In the genomic region with DNA sequence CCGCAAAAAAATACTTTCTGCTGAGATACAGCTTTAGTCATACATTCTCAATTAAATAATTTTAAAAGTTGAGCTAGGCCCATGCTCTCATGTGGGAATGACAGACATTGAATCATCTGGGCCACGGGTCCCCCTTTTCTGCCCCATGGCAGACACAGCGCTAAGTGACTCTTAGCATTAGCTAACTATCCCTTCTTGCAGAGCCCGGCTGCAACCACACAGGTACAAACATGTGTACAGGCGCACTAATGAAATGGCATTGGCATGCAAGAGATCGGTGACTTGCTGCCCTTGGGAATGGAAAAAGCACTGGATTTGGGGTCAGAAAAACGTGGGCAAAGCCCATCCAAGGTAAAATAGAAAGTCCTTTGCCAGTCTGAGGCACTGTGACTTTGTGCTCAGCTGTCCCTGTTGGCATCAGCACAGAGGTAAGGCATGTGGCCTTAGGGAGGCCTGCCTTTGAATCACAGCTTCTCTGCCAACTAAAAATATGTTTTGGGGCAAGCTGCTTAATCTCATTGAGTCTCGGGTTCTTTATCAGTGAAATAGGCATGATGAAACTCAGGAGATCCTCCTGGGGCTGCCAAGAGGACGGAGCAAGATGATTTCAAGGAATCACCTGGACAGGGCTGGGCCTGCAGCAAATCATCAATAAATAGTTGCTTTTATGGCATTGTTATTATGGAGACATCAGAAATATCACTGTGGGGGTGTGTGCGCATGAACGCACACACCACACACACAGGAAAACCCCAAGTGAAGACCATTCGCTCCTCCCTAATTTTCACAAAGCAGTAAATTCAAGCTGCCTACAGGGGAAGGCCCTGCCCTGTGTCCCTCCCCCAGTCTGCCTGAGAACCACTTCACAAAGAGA, we compare ENCODE assay signal across 11 cellular contexts. TPM values are rescaled to one million over a fixed set of nuclear protein-coding genes. Genes with fewer than 3 reads are reported as not detected.
DNase-seq lines count a peak whose midpoint lies in the region; ATAC-seq and TF ChIP-seq lines count a peak whose summit lies in the region.
"Had no signal": no experiment of that assay in that cellular context is flagged by ENCODE, and none has a peak within 500 bp of the region (broad histone marks: within the 10 kb centered on the region; RNA-seq: fewer than 3 reads in every experiment).

No MANE protein-coding gene starts in this region.

- ATAC-seq in HG02870 (IDR thresholded peaks at IDR 0.05; ENCODE audit: unreplicated experiment) (peak; percentile 70), HG02571 (IDR thresholded peaks at IDR 0.05; ENCODE audit: unreplicated experiment) (no peak), GM19395 (IDR thresholded peaks at IDR 0.05; ENCODE audit: unreplicated experiment) (no peak)

- peaks cover 33 to 44% of the 10 kb centered on the region in 2 donors for H3K4me1 ChIP-seq in adrenal gland (replicated peaks in 1 of 2)
- peaks cover 3 to 6% of the 10 kb centered on the region in 2 donors for H3K4me1 ChIP-seq in uterus

- H3K27ac ChIP-seq in adrenal gland (peak overlapping the region; percentile 23 to 81 (median 71)), uterus (peak overlapping the region; percentile 4 to 70)

- 42 to 54% (median 46%) methylated on average over 12 of the region's 12 CpGs for WGBS in adrenal gland, 4 donors

- H3K9me3 ChIP-seq in adrenal gland (replicated peaks in 1 of 3) (no peaks in the 10 kb centered on the region), uterus (no peaks in the 10 kb centered on the region)

- H3K36me3 ChIP-seq in adrenal gland (replicated peaks in 1 of 2) (no peaks in the 10 kb centered on the region), uterus (no peaks in the 10 kb centered on the region)

- TF ChIP-seq CTCF in adrenal gland (IDR thresholded peaks at IDR 0.05) (no peak), uterus (IDR thresholded peaks at IDR 0.05) (no peak)

- DNase-seq in stimulated activated CD4-positive, alpha-beta T cell treated with anti-CD3 and anti-CD28 coated beads, Interleukin-4, amount 100 ng/mL, for 24 hours: peak; percentile 1
- no peak for DNase-seq in stimulated activated CD4-positive, alpha-beta T cell treated with anti-CD3 and anti-CD28 coated beads, Interleukin-1b, Interleukin-23, amount 100 ng/mL, for 48 hours
- DNase-seq in adrenal gland: peak; percentile 69 to 90 (median 86)
- DNase-seq in uterus: peak in 1 of 2 donors; percentile 50
- no peak for DNase-seq in HK-2 (ENCODE audit: unreplicated experiment)
- DNase-seq: foreskin fibroblast, NCI-H524, SW 1271 had no signal

- no peaks in the 10 kb centered on the region for H3K27me3 ChIP-seq in adrenal gland
- H3K27me3 ChIP-seq in uterus: no peaks in the 10 kb centered on the region

- no peak overlapping the region for H3K4me3 ChIP-seq in adrenal gland
- H3K4me3 ChIP-seq in uterus: no peak overlapping the region

- TF ChIP-seq POLR2A in adrenal gland (IDR thresholded peaks at IDR 0.05) (peak in 1 of 2 donors; percentile 32), uterus (IDR thresholded peaks at IDR 0.05) (no peak)

- intact Hi-C loops in adrenal gland (cut with DNase I): no loop called here
- intact Hi-C loops in uterus (cut with DNase I; ENCODE audit: low total_unique reads): no loop called here

RNA-seq across cellular contexts. Expression of a gene that starts 54.2 kb away (rescaled TPM):
- total RNA-seq in adrenal gland: 100 to 1,000 TPM in 4 of 8 donors, 10 to 100 TPM in 4; 67.2 to 154 (median 96.4) TPM
- polyA plus RNA-seq in adrenal gland: 100 to 1,000 TPM in 2 of 3 donors, 10 to 100 TPM in 1; 34.8 to 359 (median 247) TPM
- total RNA-seq in uterus: 10 to 100 TPM in 2 of 4 donors, 1 to 10 TPM in 2; 4.0 to 32.3 (median 20.2) TPM

Comparison
In these comparisons a context has a peak if more than half of its experiments do, and no peak if none do; other contexts are left out.
1. DNase-seq: peak in stimulated activated CD4-positive, alpha-beta T cell treated with anti-CD3 and anti-CD28 coated beads, Interleukin-4, amount 100 ng/mL, for 24 hours (single experiment) and adrenal gland (7 of 7); none in stimulated activated CD4-positive, alpha-beta T cell treated with anti-CD3 and anti-CD28 coated beads, Interleukin-1b, Interleukin-23, amount 100 ng/mL, for 48 hours (single experiment) and HK-2 (single experiment).